In genomic region chr12:132199526-132200319, GRCh38 we compare ENCODE assay signal across 22 cellular contexts.
"Had no signal": no experiment of that assay in that cellular context is flagged by ENCODE, and none has a peak within 500 bp of the region (broad histone marks: within the 10 kb centered on the region; RNA-seq: fewer than 3 reads in every experiment).

No MANE protein-coding gene starts in this region.

- H3K4me3 Mint-ChIP-seq: IgD-negative memory B cell had no signal

- H3K4me1 ChIP-seq: SJSA1 had no signal

- ATAC-seq: K562 had no signal

- DNase-seq: Kasumi-1, MM.1S, NCI-H1048, NCI-H1105, NCI-H1417, NCI-H1436 treated with DMSO at 0.1 percent for 48 hours, NCI-H1694 treated with DMSO at 0.1 percent for 48 hours, NCI-H1930, NCI-H2081, NCI-H2107, NCI-H2227 treated with DMSO at 0.1 percent for 48 hours, NCI-H524, NCI-H526 treated with DMSO at 0.1 percent for 48 hours, NCI-H748 treated with DMSO at 0.1 percent for 48 hours, SHP77 treated with DMSO at 0.1 percent for 48 hours had no signal

- H3K4me3 ChIP-seq: K562, SJSA1, SK-N-MC had no signal

- H3K9me3 ChIP-seq: SJSA1 had no signal

- H3K9me3 Mint-ChIP-seq: IgD-negative memory B cell had no signal

- H3K27ac Mint-ChIP-seq: IgD-negative memory B cell had no signal

- H3K4me1 Mint-ChIP-seq: IgD-negative memory B cell had no signal

- H3K36me3 ChIP-seq: SJSA1 had no signal

- H3K27ac ChIP-seq: HL-60, KMS-11, RWPE1, SJSA1, SK-N-MC had no signal

- H3K36me3 Mint-ChIP-seq: IgD-negative memory B cell had no signal
